In the genomic region with DNA sequence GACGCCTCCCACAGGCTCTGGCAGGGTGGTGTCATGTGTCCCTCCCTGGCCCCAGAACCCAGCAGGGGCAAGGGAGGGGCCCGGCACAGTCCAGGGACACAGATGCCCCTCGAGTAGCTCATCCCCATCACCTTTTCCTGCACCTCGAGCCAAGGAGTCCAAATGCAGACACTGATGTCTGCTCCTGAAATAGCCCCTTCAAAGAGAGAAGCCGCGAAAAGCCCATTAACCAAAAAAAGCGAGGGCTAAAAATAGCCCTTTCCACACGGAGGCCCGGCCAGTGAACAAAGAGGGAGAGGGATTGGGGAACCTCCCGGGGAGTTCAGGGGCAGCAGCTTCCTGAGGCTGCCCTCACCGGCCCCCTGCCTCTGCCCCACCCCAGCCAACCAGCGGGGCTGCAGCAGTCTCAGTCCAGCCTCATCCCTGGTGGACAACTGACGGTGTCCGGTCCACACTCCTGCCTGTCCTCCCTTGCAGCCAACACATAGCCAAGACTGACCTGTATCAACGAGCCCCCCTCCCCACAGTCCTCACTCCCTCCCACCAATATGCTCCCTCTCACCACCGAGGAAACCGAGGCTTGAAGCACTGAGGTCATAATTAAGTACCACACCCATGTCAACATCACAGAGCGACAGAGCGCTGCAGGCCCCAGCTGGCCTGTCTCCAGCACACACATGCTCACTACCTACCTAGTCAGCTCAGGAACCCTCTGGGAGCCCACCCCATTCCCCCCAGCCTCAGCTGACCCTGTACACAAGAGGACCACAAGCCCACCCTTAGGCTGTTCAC, we compare ENCODE assay signal across 11 cellular contexts. TPM values are rescaled to one million over a fixed set of nuclear protein-coding genes. Genes with fewer than 3 reads are reported as not detected.
DNase-seq lines count a peak whose midpoint lies in the region; ATAC-seq and TF ChIP-seq lines count a peak whose summit lies in the region.
"Had no signal": no experiment of that assay in that cellular context is flagged by ENCODE, and none has a peak within 500 bp of the region (broad histone marks: within the 10 kb centered on the region; RNA-seq: fewer than 3 reads in every experiment).

No MANE protein-coding gene starts in this region.

- no peaks in the 10 kb centered on the region for H3K4me1 Mint-ChIP-seq in Caco-2 (ENCODE audit: low read depth, unreplicated experiment)
- peaks cover 63% of the 10 kb centered on the region for H3K4me1 Mint-ChIP-seq in activated T-helper 1 cell treated with anti-CD3 and anti-CD28 coated beads, Interleukin-12 subunit alpha, Interleukin-12 subunit beta, Interleukin-2, Interleukin-4 antibody, amounts not matched to agents 30 ng/mL and 10 ng/mL and 1 ng/mL, durations not matched to agents 14 hours and 24 hours and 36 hours (ENCODE audit: low read depth)

- H3K27me3 ChIP-seq in Caco-2 (replicated peaks; ENCODE audit: control insufficient read depth, insufficient read depth, low read length) = no peaks in the 10 kb centered on the region
- H3K27me3 ChIP-seq in prostate gland (replicated peaks; ENCODE audit: insufficient read depth) = no peaks in the 10 kb centered on the region
- H3K27me3 ChIP-seq: MG63, pancreas had no signal

- H3K27ac Mint-ChIP-seq in Caco-2 (ENCODE audit: unreplicated experiment) = peak overlapping the region; percentile 57
- H3K27ac Mint-ChIP-seq in activated T-helper 1 cell treated with anti-CD3 and anti-CD28 coated beads, Interleukin-12 subunit alpha, Interleukin-12 subunit beta, Interleukin-2, Interleukin-4 antibody, amounts not matched to agents 30 ng/mL and 10 ng/mL and 1 ng/mL, durations not matched to agents 14 hours and 24 hours and 36 hours = peak overlapping the region; percentile 99

- H3K9me3 Mint-ChIP-seq in Caco-2 (ENCODE audit: unreplicated experiment) = no peaks in the 10 kb centered on the region
- no peaks in the 10 kb centered on the region for H3K9me3 Mint-ChIP-seq in activated T-helper 1 cell treated with anti-CD3 and anti-CD28 coated beads, Interleukin-12 subunit alpha, Interleukin-12 subunit beta, Interleukin-2, Interleukin-4 antibody, amounts not matched to agents 30 ng/mL and 10 ng/mL and 1 ng/mL, durations not matched to agents 14 hours and 24 hours and 36 hours

- no peak overlapping the region for H3K4me3 Mint-ChIP-seq in Caco-2 (ENCODE audit: unreplicated experiment)
- H3K4me3 Mint-ChIP-seq in activated T-helper 1 cell treated with anti-CD3 and anti-CD28 coated beads, Interleukin-12 subunit alpha, Interleukin-12 subunit beta, Interleukin-2, Interleukin-4 antibody, amounts not matched to agents 30 ng/mL and 10 ng/mL and 1 ng/mL, durations not matched to agents 14 hours and 24 hours and 36 hours = peak overlapping the region; percentile 68

- no peak for TF ChIP-seq POLR2A in prostate gland (IDR thresholded peaks at IDR 0.05)

- peak overlapping the region; percentile 28 to 53 for H3K27ac ChIP-seq in prostate gland

- H3K4me1 ChIP-seq in Caco-2 (peaks cover 6% of the 10 kb centered on the region; the same call in 1 of the 2 replicates), prostate gland (replicated peaks) (no peaks in the 10 kb centered on the region)

- H3K36me3 ChIP-seq in Caco-2 (ENCODE audit: control insufficient read depth, insufficient read depth, low read length) = peaks cover 2% of the 10 kb centered on the region
- H3K36me3 ChIP-seq in prostate gland = peaks cover 0 to 34% of the 10 kb centered on the region in 2 donors

- intact Hi-C loops in Caco-2 (cut with micrococcal nuclease; ENCODE audit: unreplicated experiment) (no loop called here), left cardiac atrium (cut with DNase I) (no loop called here), prostate gland (cut with DNase I) (no loop called here)
- intact Hi-C loops in activated T-helper 1 cell treated with anti-CD3 and anti-CD28 coated beads, Interleukin-12 subunit alpha, Interleukin-12 subunit beta, Interleukin-2, Interleukin-4 antibody, amounts not matched to agents 30 ng/mL and 10 ng/mL and 1 ng/mL, durations not matched to agents 14 hours and 24 hours and 36 hours (cut with micrococcal nuclease) = no loop called here

- DNase-seq in Caco-2 = no peak
- no peak for DNase-seq in activated T-helper 1 cell treated with anti-CD3 and anti-CD28 coated beads, Interleukin-12 subunit alpha, Interleukin-12 subunit beta, Interleukin-2, Interleukin-4 antibody, amounts not matched to agents 30 ng/mL and 10 ng/mL and 1 ng/mL, durations not matched to agents 14 hours and 24 hours and 36 hours (ENCODE audit: low spot score)
- peak; percentile 53 for DNase-seq in left cardiac atrium
- DNase-seq in prostate gland (ENCODE audit: low spot score) = no peak
- DNase-seq in activated effector memory CD4-positive, alpha-beta T cell treated with Interleukin-2 at 50 U/mL for 16 hours = no peak
- no peak for DNase-seq in Kasumi-1 (lab: John Stamatoyannopoulos, UW)
- DNase-seq in cerebellar cortex (ENCODE audit: low spot score) = no peak
- DNase-seq: DMS153, MG63 had no signal

- H3K4me3 ChIP-seq in Caco-2 (ENCODE audit: low read depth, low read length) (no peak overlapping the region), prostate gland (no peak overlapping the region)
- H3K4me3 ChIP-seq: MG63, pancreas had no signal

- H3K9me3 ChIP-seq in Caco-2 = no peaks in the 10 kb centered on the region
- H3K9me3 ChIP-seq in prostate gland = no peaks in the 10 kb centered on the region
- H3K9me3 ChIP-seq: MG63, pancreas had no signal

- WGBS in prostate gland = 40% methylated on average over 18 of the region's 19 CpGs

- TF ChIP-seq CTCF in Caco-2 (IDR thresholded peaks at IDR 0.05; ENCODE audit: insufficient read depth in 1 of 2, low read depth in 1 of 2, low read length in 1 of 2, severe bottlenecking in 1 of 2, unreplicated experiment in 1 of 2) = no peak
- TF ChIP-seq CTCF in prostate gland (IDR thresholded peaks at IDR 0.05) = no peak

- CTCF ChIA-PET in Caco-2 (lab: Charles Lee) = no interaction called here

- POLR2A ChIA-PET in Caco-2 (lab: Charles Lee) = no interaction called here

- ATAC-seq in left cardiac atrium = peak; percentile 11 to 45
- no peak for ATAC-seq in GM21423 (IDR thresholded peaks at IDR 0.05; ENCODE audit: unreplicated experiment)
- ATAC-seq: pancreas had no signal

- no TSS peak for BruUV-seq in Caco-2 (replicated peaks; lab: Mats Ljungman, UMichigan)

- peaks cover 85% of the 10 kb centered on the region for H3K36me3 Mint-ChIP-seq in Caco-2 (ENCODE audit: insufficient read depth, unreplicated experiment)
- H3K36me3 Mint-ChIP-seq in activated T-helper 1 cell treated with anti-CD3 and anti-CD28 coated beads, Interleukin-12 subunit alpha, Interleukin-12 subunit beta, Interleukin-2, Interleukin-4 antibody, amounts not matched to agents 30 ng/mL and 10 ng/mL and 1 ng/mL, durations not matched to agents 14 hours and 24 hours and 36 hours (ENCODE audit: low read depth) = peaks cover 73% of the 10 kb centered on the region

- H3K27me3 Mint-ChIP-seq in Caco-2 (ENCODE audit: insufficient read depth, unreplicated experiment) = no peaks in the 10 kb centered on the region
- no peaks in the 10 kb centered on the region for H3K27me3 Mint-ChIP-seq in activated T-helper 1 cell treated with anti-CD3 and anti-CD28 coated beads, Interleukin-12 subunit alpha, Interleukin-12 subunit beta, Interleukin-2, Interleukin-4 antibody, amounts not matched to agents 30 ng/mL and 10 ng/mL and 1 ng/mL, durations not matched to agents 14 hours and 24 hours and 36 hours (ENCODE audit: insufficient read depth)

RNA-seq across cellular contexts. Expression of a gene that starts 23.9 kb away (rescaled TPM):
- total RNA-seq in Caco-2 (2022) (250 and 270 TPM in 2 replicates), left cardiac atrium (100 to 1,000 TPM; 206 to 267 TPM), prostate gland (100 to 1,000 TPM; 127 to 171 TPM)
- total RNA-seq in activated T-helper 1 cell treated with anti-CD3 and anti-CD28 coated beads, Interleukin-12 subunit alpha, Interleukin-12 subunit beta, Interleukin-2, Interleukin-4 antibody, amounts not matched to agents 30 ng/mL and 10 ng/mL and 1 ng/mL, durations not matched to agents 14 hours and 24 hours and 36 hours = 449 and 453 TPM in 2 replicates
